Comparison of ENCODE assay signal across 8 cellular contexts in genomic region chr20:41138217-41138526, GRCh38. TPM values are rescaled to one million over a fixed set of nuclear protein-coding genes. Genes with fewer than 3 reads are reported as not detected.
DNase-seq lines count a peak whose midpoint lies in the region; ATAC-seq and TF ChIP-seq lines count a peak whose summit lies in the region.

No MANE protein-coding gene starts in this region.

- no peaks in the 10 kb centered on the region for H3K9me3 ChIP-seq in ES-I3 (ENCODE audit: control insufficient read depth, insufficient read depth, low read length)
- no peaks in the 10 kb centered on the region for H3K9me3 ChIP-seq in SJCRH30 (replicated peaks)
- H3K9me3 ChIP-seq in esophagus muscularis mucosa = no peaks in the 10 kb centered on the region
- H3K9me3 ChIP-seq in trophoblast cell (ENCODE audit: insufficient read depth, low read depth, low read length) = peaks cover 2% of the 10 kb centered on the region

- H3K23ac ChIP-seq in trophoblast cell (ENCODE audit: low read length) = no peak overlapping the region

- peak overlapping the region; percentile 61 for H3K14ac ChIP-seq in trophoblast cell (ENCODE audit: low read length)

- peak overlapping the region; percentile 51 for H3K4ac ChIP-seq in trophoblast cell (ENCODE audit: low read depth, low read length)

- H3K27ac ChIP-seq in SJCRH30 (peak overlapping the region; percentile 81), esophagus muscularis mucosa (replicated peaks in 1 of 4) (peak overlapping the region; percentile 95 to 97 (median 96)), trophoblast cell (ENCODE audit: low read depth, low read length) (peak overlapping the region; percentile 96)

- H2BK12ac ChIP-seq in trophoblast cell (ENCODE audit: low read length) = no peak overlapping the region

- peaks cover 20% of the 10 kb centered on the region for H3K79me1 ChIP-seq in trophoblast cell (ENCODE audit: low read length)

- TF ChIP-seq CTCF in esophagus muscularis mucosa (IDR thresholded peaks at IDR 0.05) = no peak

- WGBS in esophagus muscularis mucosa = 6% methylated on average over 2 of the region's 4 CpGs
- no CpG with 5 or more reads among the region's 4 CpGs for WGBS in trophoblast cell (ENCODE audit: extremely low coverage, insufficient coverage, insufficient read length)

- H2AFZ ChIP-seq in trophoblast cell (ENCODE audit: insufficient read depth, low read length, poor library complexity) = peak overlapping the region; percentile 94

- peak overlapping the region; percentile 78 for H3K4me2 ChIP-seq in trophoblast cell (ENCODE audit: low read length)

- H3K9ac ChIP-seq in ES-I3 (ENCODE audit: low read depth, low read length) (peak overlapping the region; percentile 98), trophoblast cell (ENCODE audit: low read length) (peak overlapping the region; percentile 86)

- H3K18ac ChIP-seq in trophoblast cell (ENCODE audit: low read length) = peak overlapping the region; percentile 67

- H3K36me3 ChIP-seq in ES-I3 (ENCODE audit: insufficient read depth, low read length) (no peaks in the 10 kb centered on the region), SJCRH30 (no peaks in the 10 kb centered on the region; the same call in 1 of the 2 replicates), esophagus muscularis mucosa (no peaks in the 10 kb centered on the region), trophoblast cell (ENCODE audit: control insufficient read depth in 1 of 2, insufficient read depth in 2 of 2, low read length in 2 of 2) (peaks cover 3 to 13% of the 10 kb centered on the region in 2 experiments)

- peak overlapping the region; percentile 37 for H2BK120ac ChIP-seq in trophoblast cell (ENCODE audit: insufficient read depth, low read length, poor library complexity)

- H3K27me3 ChIP-seq in SJCRH30 = no peaks in the 10 kb centered on the region
- H3K27me3 ChIP-seq in esophagus muscularis mucosa = no peaks in the 10 kb centered on the region
- H3K27me3 ChIP-seq in trophoblast cell (ENCODE audit: insufficient read depth, low read length) = no peaks in the 10 kb centered on the region

- no peak for TF ChIP-seq EP300 in esophagus muscularis mucosa (IDR thresholded peaks at IDR 0.05)

- intact Hi-C loops in esophagus muscularis mucosa (cut with DNase I) = loop anchor here (5.0 kb wide), 2 partner anchors 34 to 204 kb away; partner anchors contain the start of gene LPIN3

- ATAC-seq in GM21515 (IDR thresholded peaks at IDR 0.05; ENCODE audit: unreplicated experiment) = no peak
- ATAC-seq in HG03354 (IDR thresholded peaks at IDR 0.05; ENCODE audit: poor library complexity, severe bottlenecking, unreplicated experiment) = no peak
- no peak for ATAC-seq in HG03460 (IDR thresholded peaks at IDR 0.05; ENCODE audit: unreplicated experiment)

- H3K79me2 ChIP-seq in trophoblast cell (ENCODE audit: control insufficient read depth, insufficient read depth, low read length, poor library complexity) = peaks cover 49% of the 10 kb centered on the region

- peak overlapping the region; percentile 91 for H4K12ac ChIP-seq in trophoblast cell (ENCODE audit: low read depth, low read length)

- peak overlapping the region; percentile 94 for H3K4me3 ChIP-seq in SJCRH30
- peak overlapping the region; percentile 79 to 93 (median 90) for H3K4me3 ChIP-seq in esophagus muscularis mucosa
- H3K4me3 ChIP-seq in trophoblast cell (ENCODE audit: low read depth, low read length) = peak overlapping the region; percentile 99

- H3K4me1 ChIP-seq in ES-I3 (ENCODE audit: insufficient read depth, low read length) (peaks cover 30% of the 10 kb centered on the region), SJCRH30 (peaks cover 38% of the 10 kb centered on the region), esophagus muscularis mucosa (peaks cover 47 to 73% (median 69%) of the 10 kb centered on the region in 4 donors), trophoblast cell (ENCODE audit: control insufficient read depth in 1 of 2, insufficient read depth in 2 of 2, low read length in 2 of 2) (peaks cover 18 to 32% of the 10 kb centered on the region in 2 experiments)

- DNase-seq in SJCRH30 (no peak), esophagus muscularis mucosa (ENCODE audit: extremely low spot score) (no peak), trophoblast cell (no peak), medulla oblongata (ENCODE audit: extremely low spot score) (no peak)

- peak overlapping the region; percentile 97 for H2BK5ac ChIP-seq in trophoblast cell (ENCODE audit: low read depth, low read length, poor library complexity)

- peak overlapping the region; percentile 66 for H2AK5ac ChIP-seq in trophoblast cell (ENCODE audit: low read length)

- peak overlapping the region; percentile 98 for H4K91ac ChIP-seq in trophoblast cell (ENCODE audit: low read depth, low read length)

- no peak for TF ChIP-seq POLR2A in esophagus muscularis mucosa (IDR thresholded peaks at IDR 0.05; ENCODE audit: low read depth)

- peak overlapping the region; percentile 78 for H4K8ac ChIP-seq in trophoblast cell (ENCODE audit: low read depth, low read length)

RNA-seq across cellular contexts. Expression of gene PLCG1, which starts 0.8 kb away (rescaled TPM):
- total RNA-seq in SJCRH30 (2014; rRNA removed; shearing (Covaris generic)) = 163 and 196 TPM in 2 replicates
- 100 to 1,000 TPM in 1 of 4 donors, 10 to 100 TPM in 3; 68.4 to 119 (median 82.5) TPM for total RNA-seq in esophagus muscularis mucosa
- polyA plus RNA-seq in trophoblast cell (2013) = 55.4 and 60.6 TPM in 2 replicates
